19 cellular contexts compared by ENCODE assay signal in genomic region chr11:17606206-17607082, GRCh38. TPM values are rescaled to one million over a fixed set of nuclear protein-coding genes. Genes with fewer than 3 reads are reported as not detected.
DNase-seq lines count a peak whose midpoint lies in the region; ATAC-seq and TF ChIP-seq lines count a peak whose summit lies in the region.
"Had no signal": no experiment of that assay in that cellular context is flagged by ENCODE, and none has a peak within 500 bp of the region (broad histone marks: within the 10 kb centered on the region; RNA-seq: fewer than 3 reads in every experiment).

No MANE protein-coding gene starts in this region.

- no peaks in the 10 kb centered on the region for H3K36me3 ChIP-seq in IMR-90 (ENCODE audit: control insufficient read depth, insufficient read depth, low read length)
- H3K36me3 ChIP-seq in right atrium auricular region, result no peaks in the 10 kb centered on the region
- H3K36me3 ChIP-seq in psoas muscle (ENCODE audit: insufficient read depth in 1 of 2, low read depth in 1 of 2), result no peaks in the 10 kb centered on the region
- H3K36me3 ChIP-seq in Peyer's patch, result no peaks in the 10 kb centered on the region
- H3K36me3 ChIP-seq: SJCRH30 had no signal

- no peaks in the 10 kb centered on the region for H4K20me1 ChIP-seq in IMR-90 (ENCODE audit: insufficient read depth, low read length)

- H3K9me1 ChIP-seq in IMR-90 (ENCODE audit: insufficient read depth, low read length), result no peaks in the 10 kb centered on the region

- H3K14ac ChIP-seq in IMR-90 (replicated peaks; ENCODE audit: low read depth, low read length), result no peak overlapping the region

- H4K8ac ChIP-seq in IMR-90 (ENCODE audit: low read depth in 2 of 2, low read length in 2 of 2), result no peak overlapping the region

- CTCF ChIA-PET in IMR-90 (lab: Yijun Ruan, JAX), result no interaction called here

- TF ChIP-seq POLR2A in IMR-90 (IDR thresholded peaks at IDR 0.05; ENCODE audit: low read depth, low read length), result no peak
- TF ChIP-seq POLR2A in Peyer's patch (IDR thresholded peaks at IDR 0.05), result no peak

- H4K91ac ChIP-seq in IMR-90 (ENCODE audit: insufficient read depth, low read depth, low read length), result no peak overlapping the region

- no peaks in the 10 kb centered on the region for H3K79me1 ChIP-seq in IMR-90 (ENCODE audit: low read depth in 1 of 2, low read length in 2 of 2)

- no TSS peak for BruUV-seq in IMR-90 (replicated peaks; lab: Mats Ljungman, UMichigan)

- ATAC-seq in IMR-90 (ENCODE audit: low read depth) (no peak), psoas muscle (peak; percentile 19 to 70 (median 52))
- ATAC-seq: CD8-positive, alpha-beta T cell had no signal

- peak overlapping the region; percentile 23 for H2AFZ ChIP-seq in IMR-90 (replicated peaks; ENCODE audit: low read length, poor library complexity)

- no peak overlapping the region for H3K56ac ChIP-seq in IMR-90 (ENCODE audit: extremely low read depth, insufficient read depth, low read length)

- H3K4me1 ChIP-seq in IMR-90 (ENCODE audit: control insufficient read depth, insufficient read depth, low read length), result no peaks in the 10 kb centered on the region
- no peaks in the 10 kb centered on the region for H3K4me1 ChIP-seq in right atrium auricular region
- no peaks in the 10 kb centered on the region for H3K4me1 ChIP-seq in psoas muscle
- no peaks in the 10 kb centered on the region for H3K4me1 ChIP-seq in Peyer's patch
- H3K4me1 ChIP-seq: A549 had no signal

- H3K27me3 ChIP-seq in IMR-90 (ENCODE audit: control insufficient read depth, insufficient read depth, low read length), result peaks cover 1% of the 10 kb centered on the region; the same call in 1 of the 2 replicates
- H3K27me3 ChIP-seq in right atrium auricular region, result no peaks in the 10 kb centered on the region
- no peaks in the 10 kb centered on the region for H3K27me3 ChIP-seq in psoas muscle (ENCODE audit: insufficient read depth in 3 of 3, low read length in 2 of 3)
- no peaks in the 10 kb centered on the region for H3K27me3 ChIP-seq in Peyer's patch
- H3K27me3 ChIP-seq: SJCRH30 had no signal

- no peak for TF ChIP-seq RAD21 in IMR-90 (IDR thresholded peaks at IDR 0.05; ENCODE audit: low read length)

- no peak overlapping the region for H3K23ac ChIP-seq in IMR-90 (ENCODE audit: low read depth, low read length)

- H3K4me2 ChIP-seq in IMR-90 (ENCODE audit: low read depth, low read length), result no peak overlapping the region
- H3K4me2 ChIP-seq: A549 had no signal

- no peak overlapping the region for H4K5ac ChIP-seq in IMR-90 (ENCODE audit: low read depth, low read length)

- no peak overlapping the region for H2BK20ac ChIP-seq in IMR-90 (ENCODE audit: low read depth, low read length)

- H2BK15ac ChIP-seq in IMR-90 (ENCODE audit: low read depth, low read length), result no peak overlapping the region

- in situ Hi-C loops in IMR-90 (cut with MboI; ENCODE audit: low sequenced_read_pairs), result no loop called here
- in situ Hi-C loops in GM13977 (cut with MboI; ENCODE audit: low pct_unique_long_range_greater_than_20kb, low sequenced_read_pairs, unreplicated experiment), result no loop called here

- H3K9ac ChIP-seq in IMR-90 (ENCODE audit: low read depth, low read length), result no peak overlapping the region

- POLR2A ChIA-PET in IMR-90 (lab: Charles Lee; ENCODE audit: unreplicated experiment), result no interaction called here

- no peak overlapping the region for H3K4ac ChIP-seq in IMR-90 (ENCODE audit: low read depth, low read length)

- WGBS in IMR-90 (ENCODE audit: extremely low coverage in 2 of 2, insufficient read length in 1 of 2), 2 experiments, result 47% methylated on average over 3 of the region's 10 CpGs; no CpG with 5 or more reads in 1 of the 2 experiments
- 61 to 70% (median 61%) methylated on average over 10 of the region's 10 CpGs for WGBS in psoas muscle, 3 donors

- no peak overlapping the region for H2AK9ac ChIP-seq in IMR-90 (replicated peaks; ENCODE audit: low read depth, low read length, poor library complexity)

- no peak overlapping the region for H2BK5ac ChIP-seq in IMR-90 (ENCODE audit: low read depth, low read length, poor library complexity, severe bottlenecking)

- dilution Hi-C loops in IMR-90 (cut with HindIII; ENCODE audit: low sequenced_read_pairs, unreplicated experiment), result no loop called here

- no peak overlapping the region for H2AK5ac ChIP-seq in IMR-90 (ENCODE audit: low read depth, low read length)

- no peak overlapping the region for H2BK120ac ChIP-seq in IMR-90 (ENCODE audit: low read depth, low read length)

- TF ChIP-seq CTCF in IMR-90 (conservative IDR thresholded peaks at IDR 0.05; ENCODE audit: low read depth, low read length), result no peak
- no peak for TF ChIP-seq CTCF in right atrium auricular region (IDR thresholded peaks at IDR 0.05)
- no peak for TF ChIP-seq CTCF in psoas muscle (IDR thresholded peaks at IDR 0.05)
- TF ChIP-seq CTCF in GM13977 (IDR thresholded peaks at IDR 0.05; ENCODE audit: extremely low read depth, insufficient read depth, missing control alignments), result no peak
- no peak for TF ChIP-seq CTCF in Peyer's patch (IDR thresholded peaks at IDR 0.05)

- no peaks in the 10 kb centered on the region for H3K9me3 ChIP-seq in IMR-90 (ENCODE audit: control insufficient read depth, insufficient read depth, low read length)
- H3K9me3 ChIP-seq in right atrium auricular region, result no peaks in the 10 kb centered on the region
- no peaks in the 10 kb centered on the region for H3K9me3 ChIP-seq in psoas muscle
- H3K9me3 ChIP-seq in Peyer's patch, result no peaks in the 10 kb centered on the region
- H3K9me3 ChIP-seq: A549, SJCRH30 had no signal

- H3K4me3 ChIP-seq in IMR-90 (ENCODE audit: insufficient read depth, low read depth, low read length), result no peak overlapping the region
- no peak overlapping the region for H3K4me3 ChIP-seq in right atrium auricular region
- no peak overlapping the region for H3K4me3 ChIP-seq in psoas muscle
- no peak overlapping the region for H3K4me3 ChIP-seq in Peyer's patch
- H3K4me3 ChIP-seq: A549, SJCRH30 had no signal

- H3K18ac ChIP-seq in IMR-90 (ENCODE audit: low read depth, low read length), result no peak overlapping the region

- DNase-seq in activated effector memory CD4-positive, alpha-beta T cell treated with anti-CD3 and anti-CD28 coated beads, Interleukin-2, amount 50 U/mL, for 16 hours, result peak; percentile 39
- no peak for DNase-seq in activated effector memory CD4-positive, alpha-beta T cell treated with Interleukin-2 at 50 U/mL for 16 hours
- no peak for DNase-seq in IMR-90
- peak; percentile 34 for DNase-seq in right atrium auricular region (ENCODE audit: low spot score)
- DNase-seq in psoas muscle, result peak in 1 of 2 donors; percentile 39
- DNase-seq in GM13977 (ENCODE audit: low spot score), result no peak
- DNase-seq in hypothalamus (lab: John Stamatoyannopoulos, UW), result no peak
- DNase-seq in Peyer's patch, result no peak
- DNase-seq: CD8-positive, alpha-beta T cell; NCI-H1417 treated with DMSO at 0.1 percent for 48 hours; NCI-H1930; NCI-H226; RPMI8226; SJCRH30 had no signal

- no peak overlapping the region for H3K27ac ChIP-seq in IMR-90 (ENCODE audit: insufficient read depth, low read length)
- H3K27ac ChIP-seq in right atrium auricular region, result no peak overlapping the region
- no peak overlapping the region for H3K27ac ChIP-seq in psoas muscle
- H3K27ac ChIP-seq in Peyer's patch, result no peak overlapping the region
- H3K27ac ChIP-seq: A549, SJCRH30 had no signal

- intact Hi-C loops in IMR-90 (cut with micrococcal nuclease) (no loop called here), psoas muscle (cut with DNase I) (no loop called here)

TF ChIP-seq in IMR-90, 13 proteins besides CTCF, POLR2A, EP300 and RAD21:
- TF ChIP-seq MAZ (IDR thresholded peaks at IDR 0.05; ENCODE audit: borderline replicate concordance, low read depth, low read length), result no peak
- no peak for TF ChIP-seq MXI1 (IDR thresholded peaks at IDR 0.05; ENCODE audit: borderline replicate concordance, low read depth, low read length)
- no peak for TF ChIP-seq RCOR1 (IDR thresholded peaks at IDR 0.05; ENCODE audit: insufficient replicate concordance, low read length)
- no peak for TF ChIP-seq NFE2L2 (IDR thresholded peaks at IDR 0.05; ENCODE audit: low read depth, low read length)
- no peak for TF ChIP-seq FOS (IDR thresholded peaks at IDR 0.05; ENCODE audit: low read depth, low read length)
- TF ChIP-seq SMC3 (IDR thresholded peaks at IDR 0.05; ENCODE audit: low read depth, low read length), result no peak
- TF ChIP-seq MAFK (IDR thresholded peaks at IDR 0.05; ENCODE audit: low read depth, low read length), result no peak
- no peak for TF ChIP-seq CEBPB (IDR thresholded peaks at IDR 0.05; ENCODE audit: low read depth, low read length)
- no peak for TF ChIP-seq RFX5 (IDR thresholded peaks at IDR 0.05; ENCODE audit: low read depth, low read length)
- no peak for TF ChIP-seq BHLHE40 (IDR thresholded peaks at IDR 0.05; ENCODE audit: low read depth, low read length)
- TF ChIP-seq ELK1 (IDR thresholded peaks at IDR 0.05; ENCODE audit: borderline replicate concordance, low read depth, low read length), result no peak
- TF ChIP-seq CHD1 (IDR thresholded peaks at IDR 0.05; ENCODE audit: low read depth, low read length), result no peak
- TF ChIP-seq USF2 (IDR thresholded peaks at IDR 0.05; ENCODE audit: low read depth, low read length), result no peak

RNA-seq across cellular contexts. Expression of gene OTOG, which starts 59.4 kb away (rescaled TPM):
- total RNA-seq in IMR-90 (2012; rRNA removed) (not detected in 2 replicates), right atrium auricular region (not detected), psoas muscle (not detected), Peyer's patch (under 1 TPM in 1 of 4 donors, not detected in 3; 0.09 TPM)
- polyA plus RNA-seq in IMR-90 (2012; rRNA removed) (not detected in 2 replicates), psoas muscle (not detected)
- polyA plus RNA-seq in IMR-90 (2012; cell fraction: cytosol; rRNA removed), result not detected in 2 replicates
- not detected in 2 replicates for polyA plus RNA-seq in IMR-90 (2012; cell fraction: nucleus; rRNA removed; ENCODE audit: low replicate concordance)
- total RNA-seq: CD8-positive, alpha-beta T cell; H4; HT-29; M059J had no signal
- polyA plus RNA-seq: A549, BJ had no signal

Comparison
In these comparisons a context has a peak if more than half of its experiments do, and no peak if none do; other contexts are left out.
1. DNase-seq: peak in activated effector memory CD4-positive, alpha-beta T cell treated with anti-CD3 and anti-CD28 coated beads, Interleukin-2, amount 50 U/mL, for 16 hours (single experiment) and right atrium auricular region (single experiment); none in activated effector memory CD4-positive, alpha-beta T cell treated with Interleukin-2 at 50 U/mL for 16 hours (single experiment), IMR-90 (single experiment), GM13977 (single experiment), hypothalamus (0 of 51) and Peyer's patch (0 of 3).